In genomic region chr21:45183852-45184251, GRCh38 we compare ENCODE assay signal across 11 cellular contexts.
"Had no signal": no experiment of that assay in that cellular context is flagged by ENCODE, and none has a peak within 500 bp of the region (broad histone marks: within the 10 kb centered on the region; RNA-seq: fewer than 3 reads in every experiment).

No MANE protein-coding gene starts in this region.

- DNase-seq: GM23248, GOT3, H7, H9, HCEC 1CT, HFFc6 had no signal

- H3K4me3 Mint-ChIP-seq: GM23338, H9, HFFc6 had no signal

- H3K27ac ChIP-seq: GM23248 had no signal

- H3K9ac ChIP-seq: GM23248 had no signal

- H3K4me1 ChIP-seq: HAP-1 had no signal

- H3K4me3 ChIP-seq: GM23248, GM23338, HAP-1 had no signal

- H3K4me2 ChIP-seq: GM23338 had no signal

- ATAC-seq: GM23338, HCT116 had no signal

- FAIRE-seq: H1, H54 had no signal

- H2AFZ ChIP-seq: GM23248, GM23338 had no signal

- H3K27ac Mint-ChIP-seq: GM23338, H9, HFFc6 had no signal
